1 cellular context compared by ENCODE assay signal in genomic region chr9:130884542-130885421, GRCh38.
TF ChIP-seq lines count a peak whose summit lies in the region.

No MANE protein-coding gene starts in this region.

TF ChIP-seq in HepG2, 621 proteins besides CTCF, POLR2A, EP300 and RAD21:
- TF ChIP-seq AGO2 (optimal IDR thresholded peaks at IDR 0.05; ENCODE audit: low read depth, low read length) (peak; percentile 2), ZBTB21 (CRISPR knock-in tag; IDR thresholded peaks at IDR 0.05) (no peak)
